In the genomic region with DNA sequence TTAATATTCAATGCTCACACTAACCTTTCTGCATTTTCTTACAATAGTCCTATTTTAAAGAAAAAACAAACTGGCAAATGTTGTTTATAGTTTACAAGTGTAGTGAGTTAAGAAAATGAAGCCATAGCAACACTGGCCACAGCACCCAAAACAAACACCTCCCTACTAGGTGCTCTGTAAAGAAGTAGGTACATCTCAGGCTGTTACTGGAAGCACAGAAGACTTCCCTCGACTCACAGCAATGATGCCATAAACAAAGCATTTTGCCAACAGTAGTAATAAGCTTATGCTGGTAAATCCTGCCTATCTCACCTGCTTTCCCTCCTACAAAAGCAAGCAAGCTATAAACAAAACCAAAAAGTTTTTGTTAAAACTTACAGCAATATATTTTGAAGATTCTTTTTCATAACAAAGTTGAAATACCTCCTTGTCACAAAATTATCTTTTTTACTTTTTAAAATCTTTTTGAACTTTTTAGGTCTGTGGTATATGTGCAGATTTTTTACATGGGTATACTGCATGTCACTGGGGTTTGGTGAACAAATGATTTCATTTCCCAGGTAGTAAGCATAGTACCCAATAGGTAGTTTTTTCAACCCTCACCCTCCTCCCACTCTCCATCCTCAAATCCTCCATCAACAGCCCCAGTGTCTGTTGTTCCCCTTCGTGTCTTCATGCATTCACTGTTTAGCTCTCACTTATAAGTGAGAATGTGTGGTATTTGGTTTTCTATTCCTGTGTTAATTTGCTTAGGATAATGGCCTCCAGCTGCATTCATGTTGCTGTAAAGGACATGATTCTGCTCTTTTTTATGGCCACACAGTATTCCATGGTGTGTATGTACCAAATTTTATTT, we compare ENCODE assay signal across 11 cellular contexts. TPM values are rescaled to one million over a fixed set of nuclear protein-coding genes. Genes with fewer than 3 reads are reported as not detected.
DNase-seq lines count a peak whose midpoint lies in the region; ATAC-seq and TF ChIP-seq lines count a peak whose summit lies in the region.
"Had no signal": no experiment of that assay in that cellular context is flagged by ENCODE, and none has a peak within 500 bp of the region (broad histone marks: within the 10 kb centered on the region; RNA-seq: fewer than 3 reads in every experiment).

No MANE protein-coding gene starts in this region.

- H3K4me3 Mint-ChIP-seq in endodermal cell (no peak overlapping the region), Caco-2 (ENCODE audit: unreplicated experiment) (no peak overlapping the region)
- H3K4me3 Mint-ChIP-seq: dendritic cell treated with granulocyte-macrophage colony-stimulating factor and Interleukin-4, amounts not matched to agents 40 ng/mL and 50 ng/mL, for 4 days; neural progenitor cell had no signal

- CTCF ChIA-PET in HEK293 (lab: Yijun Ruan, JAX) = interaction anchor here (0.5 to 6.8 kb wide), 41 partner anchors 9 to 1854 kb away, joined by 3 to 143 read pairs (median 4); a partner anchor contains a TSS
- CTCF ChIA-PET in Caco-2 (lab: Charles Lee) = interaction anchor here (1.1 to 2.7 kb wide), 3 partner anchors 61 to 139 kb away, joined by 3 to 129 read pairs (median 5); a partner anchor contains a TSS

- intact Hi-C loops in Caco-2 (cut with micrococcal nuclease; ENCODE audit: unreplicated experiment) = loop anchor here (1.0 kb wide), 4 partner anchors 49 to 245 kb away; a partner anchor contains a TSS

- POLR2A ChIA-PET in HEK293 (lab: Yijun Ruan, JAX) = interaction anchor here (0.6 to 4.6 kb wide), 2 partner anchors 28 to 117 kb away, joined by 4 to 62 read pairs; a partner anchor contains a TSS
- POLR2A ChIA-PET in Caco-2 (lab: Charles Lee) = interaction anchor here (1.9 kb wide), 1 partner anchor 118 kb away, joined by 28 read pairs; a partner anchor contains a TSS

- H3K27me3 ChIP-seq in endodermal cell (ENCODE audit: control insufficient read depth, insufficient read depth, low read length, poor library complexity, severe bottlenecking) = no peaks in the 10 kb centered on the region
- no peaks in the 10 kb centered on the region for H3K27me3 ChIP-seq in Caco-2 (replicated peaks; ENCODE audit: control insufficient read depth, insufficient read depth, low read length)
- H3K27me3 ChIP-seq: neural progenitor cell had no signal

- H3K9ac ChIP-seq in endodermal cell (ENCODE audit: extremely low read depth, low read length, poor library complexity, severe bottlenecking) = no peak overlapping the region
- H3K9ac ChIP-seq: neural progenitor cell had no signal

- H3K4me3 ChIP-seq in GM12865 (ENCODE audit: low read depth, low read length) = no peak overlapping the region
- H3K4me3 ChIP-seq in HEK293 (ENCODE audit: low read depth, low read length) = no peak overlapping the region
- no peak overlapping the region for H3K4me3 ChIP-seq in endodermal cell (ENCODE audit: low read length)
- no peak overlapping the region for H3K4me3 ChIP-seq in Caco-2 (ENCODE audit: low read depth, low read length)
- H3K4me3 ChIP-seq: neural progenitor cell, skin epidermis had no signal

- H3K9me3 ChIP-seq in HEK293 (ENCODE audit: control insufficient read depth, insufficient read depth, low read depth, low read length) (no peaks in the 10 kb centered on the region), endodermal cell (ENCODE audit: control insufficient read depth, low read length) (no peaks in the 10 kb centered on the region), Caco-2 (no peaks in the 10 kb centered on the region)

- H3K4me1 ChIP-seq in HEK293 (ENCODE audit: control insufficient read depth, insufficient read depth, low read length) (no peaks in the 10 kb centered on the region), endodermal cell (ENCODE audit: control insufficient read depth, insufficient read depth, low read length) (peaks cover 4% of the 10 kb centered on the region), Caco-2 (no peaks in the 10 kb centered on the region)
- H3K4me1 ChIP-seq: neural progenitor cell had no signal

- H3K27ac ChIP-seq in HEK293 (ENCODE audit: extremely low read depth, low read depth, low read length) = no peak overlapping the region
- H3K27ac ChIP-seq in endodermal cell (ENCODE audit: low read depth, low read length) = no peak overlapping the region
- H3K27ac ChIP-seq: neural progenitor cell had no signal

- H3K36me3 Mint-ChIP-seq in endodermal cell (ENCODE audit: low read depth) = peaks cover 28% of the 10 kb centered on the region
- peaks cover 10% of the 10 kb centered on the region for H3K36me3 Mint-ChIP-seq in Caco-2 (ENCODE audit: insufficient read depth, unreplicated experiment)

- TF ChIP-seq CTCF in GM12865 (IDR thresholded peaks at IDR 0.05; ENCODE audit: insufficient read depth, low read depth, low read length, missing control alignments) (no peak), HEK293 (tag by site-specific recombination; IDR thresholded peaks at IDR 0.05) (no peak), endodermal cell (conservative IDR thresholded peaks at IDR 0.05) (no peak), Caco-2 (IDR thresholded peaks at IDR 0.05; ENCODE audit: insufficient read depth in 1 of 2, low read depth in 1 of 2, low read length in 1 of 2, severe bottlenecking in 1 of 2, unreplicated experiment in 1 of 2) (no peak)

- BruUV-seq in Caco-2 (replicated peaks; lab: Mats Ljungman, UMichigan) = no TSS peak

- DNase-seq in GM12865 (ENCODE audit: low read depth) (peak; percentile 21), M059J (ENCODE audit: low read depth) (peak; percentile 51), endodermal cell (peak; percentile 51), NCI-H69 (lab: John Stamatoyannopoulos, UW) (no peak), Caco-2 (no peak), putamen (ENCODE audit: low spot score) (no peak)

- H3K27ac Mint-ChIP-seq in endodermal cell (peak overlapping the region; percentile 54), Caco-2 (ENCODE audit: unreplicated experiment) (no peak overlapping the region)
- H3K27ac Mint-ChIP-seq: dendritic cell treated with granulocyte-macrophage colony-stimulating factor and Interleukin-4, amounts not matched to agents 40 ng/mL and 50 ng/mL, for 4 days; neural progenitor cell had no signal

- H3K27me3 Mint-ChIP-seq in endodermal cell (ENCODE audit: insufficient read depth) (no peaks in the 10 kb centered on the region), Caco-2 (ENCODE audit: insufficient read depth, unreplicated experiment) (no peaks in the 10 kb centered on the region)
- H3K27me3 Mint-ChIP-seq: dendritic cell treated with granulocyte-macrophage colony-stimulating factor and Interleukin-4, amounts not matched to agents 40 ng/mL and 50 ng/mL, for 4 days had no signal

- ATAC-seq in GM18511 (IDR thresholded peaks at IDR 0.05; ENCODE audit: unreplicated experiment) = no peak

- H3K36me3 ChIP-seq in HEK293 (ENCODE audit: control insufficient read depth in 2 of 2, insufficient read depth in 1 of 2, low read length in 2 of 2) (peaks cover 0 to 11% of the 10 kb centered on the region in 2 experiments; a peak in 1 of 3 replicates), endodermal cell (ENCODE audit: control insufficient read depth, insufficient read depth, low read length) (peaks cover 10% of the 10 kb centered on the region), Caco-2 (ENCODE audit: control insufficient read depth, insufficient read depth, low read length) (no peaks in the 10 kb centered on the region)

- H3K9me3 Mint-ChIP-seq in endodermal cell (peaks cover 3% of the 10 kb centered on the region), Caco-2 (ENCODE audit: unreplicated experiment) (no peaks in the 10 kb centered on the region)
- H3K9me3 Mint-ChIP-seq: dendritic cell treated with granulocyte-macrophage colony-stimulating factor and Interleukin-4, amounts not matched to agents 40 ng/mL and 50 ng/mL, for 4 days had no signal

- H3K4me1 Mint-ChIP-seq in endodermal cell (peaks cover 25% of the 10 kb centered on the region), Caco-2 (ENCODE audit: low read depth, unreplicated experiment) (no peaks in the 10 kb centered on the region)
- H3K4me1 Mint-ChIP-seq: neural progenitor cell had no signal

- whole genome bisulfite sequencing in endodermal cell (ENCODE audit: insufficient coverage in 1 of 2, insufficient read length in 1 of 2), 2 experiments = 47% methylated on average over 2 of the region's 2 CpGs; no CpG with 5 or more reads in 1 of the 2 experiments

TF ChIP-seq in HEK293, 187 proteins besides CTCF, POLR2A, EP300 and RAD21:
- TF ChIP-seq PRDM1 (tag by site-specific recombination; IDR thresholded peaks at IDR 0.05) (peak; percentile 75; the same call in 1 of the 2 replicates), ZNF404 (tag by site-specific recombination; IDR thresholded peaks at IDR 0.05) (no peak)

RNA-seq across cellular contexts. Expression of a gene that starts 28.4 kb away (rescaled TPM):
- 102 and 109 TPM in 2 replicates for total RNA-seq in M059J (2014; rRNA removed; shearing (Covaris generic))
- total RNA-seq in endodermal cell (100 to 1,000 TPM; 104 to 144 TPM), Caco-2 (2022) (93.4 and 94.7 TPM in 2 replicates)
- 115 TPM for polyA plus RNA-seq in endodermal cell (2013, experiment 1 of 2)
- polyA plus RNA-seq in endodermal cell (2013, experiment 2 of 2) = 119 TPM

RNA-seq across cellular contexts. Expression of a gene that starts 57.6 kb away (rescaled TPM):
- total RNA-seq in M059J (2014; rRNA removed; shearing (Covaris generic)) = 30.6 and 43.6 TPM in 2 replicates
- total RNA-seq in endodermal cell (10 to 100 TPM; 32.0 to 41.2 TPM), Caco-2 (2022) (19.1 and 27.9 TPM in 2 replicates)
- 14.1 TPM for polyA plus RNA-seq in endodermal cell (2013, experiment 1 of 2)
- polyA plus RNA-seq in endodermal cell (2013, experiment 2 of 2) = 11.2 TPM

Comparison
In these comparisons a context has a peak if more than half of its experiments do, and no peak if none do; other contexts are left out.
1. DNase-seq: peak in GM12865 (single experiment), M059J (single experiment) and endodermal cell (single experiment); none in NCI-H69 (single experiment), Caco-2 (0 of 2) and putamen (single experiment).